1 cellular context compared by ENCODE assay signal in the genomic region with DNA sequence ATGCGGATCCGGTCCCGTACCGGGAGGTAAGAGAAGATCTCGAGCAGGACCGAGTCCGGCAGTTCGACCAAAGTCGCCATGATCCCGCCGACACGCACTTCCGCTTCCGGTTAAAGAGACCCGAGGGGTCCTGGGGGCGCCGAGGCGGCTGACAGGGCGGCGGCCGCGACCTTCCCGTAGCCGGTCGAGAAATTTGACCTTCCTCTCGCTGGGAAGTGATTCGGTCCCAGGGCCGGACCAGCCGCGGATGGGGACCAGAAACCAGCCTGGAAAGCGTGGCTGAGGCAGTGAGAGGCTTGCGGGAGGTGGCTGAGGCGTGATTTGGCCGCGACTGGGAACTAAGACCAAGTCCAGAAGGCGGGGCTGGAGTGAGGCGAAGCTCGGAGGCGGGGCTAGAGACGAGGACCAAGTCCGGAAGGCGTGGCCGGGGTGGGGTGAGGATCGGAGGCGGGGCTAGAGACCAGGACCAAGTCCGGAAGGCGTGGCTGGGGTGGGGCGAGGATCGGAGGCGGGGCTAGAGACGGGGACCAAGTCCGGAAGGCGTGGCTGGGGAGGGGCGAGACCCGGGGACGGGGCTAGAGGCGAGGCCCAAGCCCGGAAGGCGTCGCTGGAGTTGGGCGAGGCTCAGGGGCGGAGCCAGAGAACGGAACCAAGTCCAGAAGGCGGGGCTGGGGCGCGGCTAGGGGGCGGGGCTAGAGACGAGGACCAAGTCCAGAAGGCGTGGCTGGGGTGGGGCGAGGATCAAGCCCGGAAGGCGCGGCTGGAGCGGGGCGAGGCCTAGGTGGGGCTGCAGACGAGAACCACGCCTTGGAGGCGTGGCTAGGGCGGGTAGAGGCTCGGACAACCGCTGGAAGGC.
TF ChIP-seq lines count a peak whose summit lies in the region.

A gene with protein sequence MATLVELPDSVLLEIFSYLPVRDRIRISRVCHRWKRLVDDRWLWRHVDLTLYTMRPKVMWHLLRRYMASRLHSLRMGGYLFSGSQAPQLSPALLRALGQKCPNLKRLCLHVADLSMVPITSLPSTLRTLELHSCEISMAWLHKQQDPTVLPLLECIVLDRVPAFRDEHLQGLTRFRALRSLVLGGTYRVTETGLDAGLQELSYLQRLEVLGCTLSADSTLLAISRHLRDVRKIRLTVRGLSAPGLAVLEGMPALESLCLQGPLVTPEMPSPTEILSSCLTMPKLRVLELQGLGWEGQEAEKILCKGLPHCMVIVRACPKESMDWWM (minus strand): TSS at position 346 of the 856 bp plus-strand sequence. CDS start 266 bp downstream, at position 80.

TF ChIP-seq in WTC11, 78 proteins besides CTCF, POLR2A, EP300 and RAD21 (continued from another document):
- TF ChIP-seq TCF7 (CRISPR knock-in tag; IDR thresholded peaks at IDR 0.05; ENCODE audit: low read depth) (no peak), ZBTB21 (CRISPR knock-in tag; IDR thresholded peaks at IDR 0.05; ENCODE audit: borderline replicate concordance) (0 out of 2 replicates have a peak, but pooled peaks have one; percentile 9)
- TF ChIP-seq, protein P1, sequence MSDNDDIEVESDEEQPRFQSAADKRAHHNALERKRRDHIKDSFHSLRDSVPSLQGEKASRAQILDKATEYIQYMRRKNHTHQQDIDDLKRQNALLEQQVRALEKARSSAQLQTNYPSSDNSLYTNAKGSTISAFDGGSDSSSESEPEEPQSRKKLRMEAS (CRISPR knock-in tag; IDR thresholded peaks at IDR 0.05), result peak; percentile 81
- TF ChIP-seq, protein P2, sequence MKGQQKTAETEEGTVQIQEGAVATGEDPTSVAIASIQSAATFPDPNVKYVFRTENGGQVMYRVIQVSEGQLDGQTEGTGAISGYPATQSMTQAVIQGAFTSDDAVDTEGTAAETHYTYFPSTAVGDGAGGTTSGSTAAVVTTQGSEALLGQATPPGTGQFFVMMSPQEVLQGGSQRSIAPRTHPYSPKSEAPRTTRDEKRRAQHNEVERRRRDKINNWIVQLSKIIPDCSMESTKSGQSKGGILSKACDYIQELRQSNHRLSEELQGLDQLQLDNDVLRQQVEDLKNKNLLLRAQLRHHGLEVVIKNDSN (CRISPR knock-in tag; IDR thresholded peaks at IDR 0.05), result 0 out of 2 replicates have a peak, but pooled peaks have one; percentile 22
- TF ChIP-seq, protein P3, sequence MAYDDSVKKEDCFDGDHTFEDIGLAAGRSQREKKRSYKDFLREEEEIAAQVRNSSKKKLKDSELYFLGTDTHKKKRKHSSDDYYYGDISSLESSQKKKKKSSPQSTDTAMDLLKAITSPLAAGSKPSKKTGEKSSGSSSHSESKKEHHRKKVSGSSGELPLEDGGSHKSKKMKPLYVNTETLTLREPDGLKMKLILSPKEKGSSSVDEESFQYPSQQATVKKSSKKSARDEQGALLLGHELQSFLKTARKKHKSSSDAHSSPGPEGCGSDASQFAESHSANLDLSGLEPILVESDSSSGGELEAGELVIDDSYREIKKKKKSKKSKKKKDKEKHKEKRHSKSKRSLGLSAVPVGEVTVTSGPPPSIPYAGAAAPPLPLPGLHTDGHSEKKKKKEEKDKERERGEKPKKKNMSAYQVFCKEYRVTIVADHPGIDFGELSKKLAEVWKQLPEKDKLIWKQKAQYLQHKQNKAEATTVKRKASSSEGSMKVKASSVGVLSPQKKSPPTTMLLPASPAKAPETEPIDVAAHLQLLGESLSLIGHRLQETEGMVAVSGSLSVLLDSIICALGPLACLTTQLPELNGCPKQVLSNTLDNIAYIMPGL (CRISPR knock-in tag; IDR thresholded peaks at IDR 0.05), result peak; percentile 64; the same call in 1 of the 2 replicates
